ENCODE assay signal across 26 cellular contexts in the genomic region with DNA sequence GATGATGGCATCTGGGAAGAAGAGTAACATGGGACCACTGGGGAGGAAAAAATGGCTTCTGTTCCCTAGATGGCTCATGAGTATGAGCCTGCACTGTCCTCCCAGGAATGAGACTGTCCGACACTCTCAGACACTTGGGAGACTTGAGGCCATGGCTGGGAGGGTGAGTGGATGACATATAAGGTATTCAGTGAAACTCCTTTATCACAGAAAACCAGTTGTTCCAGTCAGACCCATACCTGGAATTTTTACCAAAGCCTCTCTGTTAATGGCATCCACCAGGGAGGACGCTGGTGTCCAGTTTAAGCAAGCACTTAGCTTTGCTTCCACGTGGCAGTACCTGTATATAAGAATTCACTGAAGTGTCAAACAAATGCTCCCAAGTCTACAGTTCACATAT.
"Had no signal": no experiment of that assay in that cellular context is flagged by ENCODE, and none has a peak within 500 bp of the region (broad histone marks: within the 10 kb centered on the region; RNA-seq: fewer than 3 reads in every experiment).

No MANE protein-coding gene starts in this region.

- H3K9me3 Mint-ChIP-seq: immature natural killer cell; natural killer cell treated with Interleukin-12 subunit alpha and Interleukin-12 subunit beta and Interleukin-15 and Interleukin-18, amount 100 ng/mL, for 72 hours; stimulated activated naive B cell treated with anti-CD40 and anti-IgM and Interleukin-4, amounts not matched to agents 10 μg/mL and 1 μg/mL and 100 μg/mL, for 72 hours had no signal

- H3K4me3 Mint-ChIP-seq: immature natural killer cell; naive thymus-derived CD4-positive, alpha-beta T cell; natural killer cell treated with Interleukin-12 subunit alpha and Interleukin-12 subunit beta and Interleukin-15 and Interleukin-18, amount 100 ng/mL, for 72 hours; stimulated activated naive B cell treated with anti-CD40 and anti-IgM and Interleukin-4, amounts not matched to agents 10 μg/mL and 1 μg/mL and 100 μg/mL, for 72 hours had no signal

- H3K36me3 Mint-ChIP-seq: immature natural killer cell; natural killer cell treated with Interleukin-12 subunit alpha and Interleukin-12 subunit beta and Interleukin-15 and Interleukin-18, amount 100 ng/mL, for 72 hours; stimulated activated naive B cell treated with anti-CD40 and anti-IgM and Interleukin-4, amounts not matched to agents 10 μg/mL and 1 μg/mL and 100 μg/mL, for 72 hours had no signal

- H3K4me1 ChIP-seq: left ventricle myocardium inferior, prostate gland, stomach, testis, thyroid gland, transverse colon, uterus had no signal

- H3K27me3 ChIP-seq: ovary, stomach, testis, thyroid gland, transverse colon, uterus had no signal

- H3K4me3 ChIP-seq: left ventricle myocardium inferior, lung, mucosa of descending colon, ovary, prostate gland, skin epidermis, stomach, testis, thyroid gland, transverse colon, uterus had no signal

- DNase-seq: hypothalamus; immature natural killer cell; left ventricle myocardium inferior; mesendoderm; midbrain; mucosa of descending colon; naive thymus-derived CD4-positive, alpha-beta T cell; ovary; retina; right cardiac atrium; stimulated activated CD4-positive, alpha-beta T cell treated with anti-CD3 and anti-CD28 coated beads, Interleukin-12 subunit alpha, Interleukin-12 subunit beta, amount 100 ng/mL, for 4 hours; stimulated activated CD4-positive, alpha-beta T cell treated with anti-CD3 and anti-CD28 coated beads, Interleukin-15, amount 100 ng/mL, for 24 hours; stimulated activated CD4-positive, alpha-beta T cell treated with anti-CD3 and anti-CD28 coated beads, Interleukin-2, amount 100 ng/mL, for 24 hours; stimulated activated CD4-positive, alpha-beta T cell treated with anti-CD3 and anti-CD28 coated beads, Interleukin-4, amount 100 ng/mL, for 1 hour; stimulated activated naive B cell treated with anti-CD40 and anti-IgM and Interleukin-4, amounts not matched to agents 10 μg/mL and 1 μg/mL and 100 μg/mL, for 72 hours; stimulated activated naive CD8-positive, alpha-beta T cell treated with anti-CD3 and anti-CD28 coated beads, Interleukin-15, Interleukin-2, amounts not matched to agents 100 U/mL and 50 U/mL, for 24 hours; stomach; testis; thyroid gland; transverse colon; uterus had no signal

- H3K27ac ChIP-seq: left ventricle myocardium inferior, ovary, prostate gland, skin epidermis, stomach, testis, thyroid gland, transverse colon, uterus had no signal

- H3K27me3 Mint-ChIP-seq: stimulated activated naive B cell treated with anti-CD40 and anti-IgM and Interleukin-4, amounts not matched to agents 10 μg/mL and 1 μg/mL and 100 μg/mL, for 72 hours had no signal

- H3K36me3 ChIP-seq: left ventricle myocardium inferior, ovary, prostate gland, stomach, thyroid gland, transverse colon, uterus had no signal

- ATAC-seq: mucosa of descending colon; naive thymus-derived CD4-positive, alpha-beta T cell; natural killer cell treated with Interleukin-12 subunit alpha and Interleukin-12 subunit beta and Interleukin-15 and Interleukin-18, amount 100 ng/mL, for 72 hours; right cardiac atrium; sciatic nerve; stimulated activated naive B cell treated with anti-CD40 and anti-IgM and Interleukin-4, amounts not matched to agents 10 μg/mL and 1 μg/mL and 100 μg/mL, for 72 hours; stimulated activated naive CD8-positive, alpha-beta T cell treated with anti-CD3 and anti-CD28 coated beads, Interleukin-15, Interleukin-2, amounts not matched to agents 100 U/mL and 50 U/mL, for 24 hours had no signal

- H3K27ac Mint-ChIP-seq: immature natural killer cell; naive thymus-derived CD4-positive, alpha-beta T cell; natural killer cell treated with Interleukin-12 subunit alpha and Interleukin-12 subunit beta and Interleukin-15 and Interleukin-18, amount 100 ng/mL, for 72 hours; stimulated activated naive B cell treated with anti-CD40 and anti-IgM and Interleukin-4, amounts not matched to agents 10 μg/mL and 1 μg/mL and 100 μg/mL, for 72 hours had no signal

- H3K4me1 Mint-ChIP-seq: immature natural killer cell; naive thymus-derived CD4-positive, alpha-beta T cell; stimulated activated naive B cell treated with anti-CD40 and anti-IgM and Interleukin-4, amounts not matched to agents 10 μg/mL and 1 μg/mL and 100 μg/mL, for 72 hours had no signal

- H3K9me3 ChIP-seq: mucosa of descending colon, ovary, prostate gland, stomach, testis, thyroid gland, transverse colon, uterus had no signal
